In genomic region chr2:17056236-17056635, GRCh38 we compare ENCODE assay signal across 16 cellular contexts.
DNase-seq lines count a peak whose midpoint lies in the region; ATAC-seq, FAIRE-seq and TF ChIP-seq lines count a peak whose summit lies in the region.
"Had no signal": no experiment of that assay in that cellular context is flagged by ENCODE, and none has a peak within 500 bp of the region (broad histone marks: within the 10 kb centered on the region; RNA-seq: fewer than 3 reads in every experiment).

No MANE protein-coding gene starts in this region.

- CTCF ChIA-PET in H1 (lab: Charles Lee; ENCODE audit: partially characterized antibody) = interaction anchor here (1.3 to 1.4 kb wide), 2 partner anchors 31 to 280 kb away, joined by 3 read pairs; no protein-coding TSS in a partner anchor

- no peaks in the 10 kb centered on the region for H3K79me1 ChIP-seq in H1 (ENCODE audit: low read depth, low read length)

- no peak for TF ChIP-seq CTCF in OCI-LY3 (IDR thresholded peaks at IDR 0.05; ENCODE audit: low read depth, low read length)
- no peak for TF ChIP-seq CTCF in H1 (IDR thresholded peaks at IDR 0.05; ENCODE audit: control extremely low read depth in 1 of 3, insufficient read depth in 1 of 3, low read depth in 1 of 3, low read length in 3 of 3)
- TF ChIP-seq CTCF in neural progenitor cell (IDR thresholded peaks at IDR 0.05) = no peak
- no peak for TF ChIP-seq CTCF in natural killer cell (IDR thresholded peaks at IDR 0.05)

- TF ChIP-seq RAD21 in H1 (IDR thresholded peaks at IDR 0.05 in 1 of 2, conservative IDR thresholded peaks at IDR 0.05 in 1 of 2; ENCODE audit: low read depth in 2 of 2, low read length in 2 of 2) = no peak

- H3K23ac ChIP-seq in H1 (ENCODE audit: insufficient read length) = no peak overlapping the region

- H2AK5ac ChIP-seq in H1 (ENCODE audit: low read depth, low read length) = no peak overlapping the region

- H2BK120ac ChIP-seq in H1 (replicated peaks; ENCODE audit: low read depth, low read length) = no peak overlapping the region

- H3K4me2 ChIP-seq in OCI-LY3 (ENCODE audit: low read length) (peak overlapping the region; percentile 66; the same call in 1 of the 2 replicates), H1 (ENCODE audit: insufficient read depth in 1 of 2, low read depth in 2 of 2, low read length in 2 of 2) (no peak overlapping the region), neural progenitor cell (no peak overlapping the region)
- H3K4me2 ChIP-seq: BLaER1 had no signal

- no peak overlapping the region for H4K5ac ChIP-seq in H1 (ENCODE audit: insufficient read length, low read depth, low read length)

- no peak overlapping the region for H4K91ac ChIP-seq in H1 (replicated peaks; ENCODE audit: insufficient read length, low read length)

- POLR2A ChIA-PET in H1 (lab: Charles Lee; ENCODE audit: partially characterized antibody) = no interaction called here

- H3K9ac ChIP-seq in OCI-LY3 (ENCODE audit: low read length) = no peak overlapping the region
- no peak overlapping the region for H3K9ac ChIP-seq in H1 (replicated peaks in 1 of 4; ENCODE audit: extremely low read depth in 1 of 4, low read depth in 3 of 4, low read length in 3 of 4)
- H3K9ac ChIP-seq in neural progenitor cell = no peak overlapping the region
- H3K9ac ChIP-seq: BLaER1 had no signal

- H3K14ac ChIP-seq in H1 (ENCODE audit: insufficient read length) = no peak overlapping the region

- no peak overlapping the region for H3K56ac ChIP-seq in H1 (replicated peaks; ENCODE audit: insufficient read length, low read depth, low read length)

- no peak for TF ChIP-seq POLR2A in H1 (IDR thresholded peaks at IDR 0.05; ENCODE audit: control extremely low read depth in 1 of 2, low read depth in 2 of 2, low read length in 2 of 2)

- no peaks in the 10 kb centered on the region for H4K20me1 ChIP-seq in OCI-LY3 (ENCODE audit: insufficient read depth, low read length)
- no peaks in the 10 kb centered on the region for H4K20me1 ChIP-seq in H1 (replicated peaks in 1 of 2; ENCODE audit: control insufficient read depth in 1 of 2, insufficient read depth in 2 of 2, low read length in 2 of 2)
- H4K20me1 ChIP-seq in neural progenitor cell (ENCODE audit: low read depth) = peaks cover 9% of the 10 kb centered on the region
- H4K20me1 ChIP-seq: BLaER1 had no signal

- H3F3A ChIP-seq in neural progenitor cell (ENCODE audit: low read depth) = peaks cover 26% of the 10 kb centered on the region

- H4K8ac ChIP-seq in H1 (ENCODE audit: extremely low read depth, insufficient read depth, low read length) = no peak overlapping the region

- WGBS in H1 (ENCODE audit: extremely low coverage in 1 of 2, insufficient coverage in 1 of 2, insufficient read length in 1 of 2, insufficient replicate concordance in 2 of 2, low coverage in 1 of 2, low lambda C conversion rate in 2 of 2, missing lambda C conversion rate in 1 of 2), 2 experiments = 81% methylated on average over 4 of the region's 4 CpGs; no CpG with 5 or more reads in 1 of the 2 experiments

- no peak overlapping the region for H3K27ac Mint-ChIP-seq in neural progenitor cell
- H3K27ac Mint-ChIP-seq in natural killer cell = no peak overlapping the region
- H3K27ac Mint-ChIP-seq: B cell; CD4-positive, CD25-positive, alpha-beta regulatory T cell; CD8-positive, alpha-beta T cell; H9 had no signal

- DNase-seq in H1 (ENCODE audit: low read depth in 1 of 2, low spot score in 2 of 2) = no peak
- DNase-seq in neural progenitor cell (ENCODE audit: low spot score) = no peak
- no peak for DNase-seq in activated T-cell treated with anti-CD3 and anti-CD28 coated beads, Interleukin-2, amount 50 U/mL, for 48 hours
- DNase-seq in superior temporal gyrus (ENCODE audit: extremely low spot score) = no peak
- no peak for DNase-seq in natural killer cell
- DNase-seq: Caco-2; CD4-positive, CD25-positive, alpha-beta regulatory T cell; CD8-positive, alpha-beta T cell; DMS153; H9 had no signal

- H3K27me3 Mint-ChIP-seq in neural progenitor cell (ENCODE audit: insufficient read depth, low read depth) = peaks cover 2% of the 10 kb centered on the region
- no peaks in the 10 kb centered on the region for H3K27me3 Mint-ChIP-seq in natural killer cell (ENCODE audit: low read depth in 2 of 2)
- H3K27me3 Mint-ChIP-seq: B cell; CD4-positive, CD25-positive, alpha-beta regulatory T cell had no signal

- no peak for TF ChIP-seq EP300 in H1 (IDR thresholded peaks at IDR 0.05; ENCODE audit: borderline replicate concordance in 1 of 2, low read depth in 2 of 2, low read length in 2 of 2)

- intact Hi-C loops in natural killer cell (cut with micrococcal nuclease) = no loop called here

- no peaks in the 10 kb centered on the region for H3K23me2 ChIP-seq in H1 (ENCODE audit: low read depth, low read length)

- H3K27me3 ChIP-seq in OCI-LY3 (ENCODE audit: low read depth, low read length) = no peaks in the 10 kb centered on the region
- no peaks in the 10 kb centered on the region for H3K27me3 ChIP-seq in H1 (replicated peaks in 1 of 4; ENCODE audit: control insufficient read depth in 3 of 4, extremely low read depth in 1 of 4, insufficient read depth in 3 of 4, low read length in 3 of 4)
- H3K27me3 ChIP-seq in neural progenitor cell = no peaks in the 10 kb centered on the region
- H3K27me3 ChIP-seq: BLaER1 had no signal

- no peak overlapping the region for H3K27ac ChIP-seq in OCI-LY3 (ENCODE audit: low read length)
- no peak overlapping the region for H3K27ac ChIP-seq in H1 (ENCODE audit: low read depth, low read length)
- no peak overlapping the region for H3K27ac ChIP-seq in neural progenitor cell
- H3K27ac ChIP-seq: BLaER1, C4-2B had no signal

- H3K9me3 Mint-ChIP-seq in neural progenitor cell (no peaks in the 10 kb centered on the region), natural killer cell (peaks cover 8% of the 10 kb centered on the region in 2 donors)
- H3K9me3 Mint-ChIP-seq: H9 had no signal

- no peaks in the 10 kb centered on the region for H3K79me2 ChIP-seq in OCI-LY3 (ENCODE audit: low read length)
- H3K79me2 ChIP-seq in H1 (ENCODE audit: control insufficient read depth in 1 of 2, insufficient read depth in 2 of 2, low read length in 2 of 2) = no peaks in the 10 kb centered on the region
- no peaks in the 10 kb centered on the region for H3K79me2 ChIP-seq in neural progenitor cell (ENCODE audit: low read depth)

- H3K4me3 Mint-ChIP-seq in neural progenitor cell (no peak overlapping the region), natural killer cell (no peak overlapping the region)
- H3K4me3 Mint-ChIP-seq: B cell; CD4-positive, CD25-positive, alpha-beta regulatory T cell; CD8-positive, alpha-beta T cell; H9 had no signal

- no peak overlapping the region for H2BK15ac ChIP-seq in H1 (ENCODE audit: low read length)

- H3K4me1 Mint-ChIP-seq in neural progenitor cell (peaks cover 62% of the 10 kb centered on the region), natural killer cell (no peaks in the 10 kb centered on the region)
- H3K4me1 Mint-ChIP-seq: CD4-positive, CD25-positive, alpha-beta regulatory T cell had no signal

- H3K18ac ChIP-seq in H1 (ENCODE audit: extremely low read depth, low read length) = no peak overlapping the region

- no peak overlapping the region for H2BK12ac ChIP-seq in H1 (ENCODE audit: low read depth, low read length)

- H3K36me3 ChIP-seq in OCI-LY3 (replicated peaks; ENCODE audit: low read depth, low read length) = no peaks in the 10 kb centered on the region
- H3K36me3 ChIP-seq in H1 (ENCODE audit: control insufficient read depth in 2 of 4, insufficient read depth in 4 of 4, low read length in 3 of 4) = no peaks in the 10 kb centered on the region
- no peaks in the 10 kb centered on the region for H3K36me3 ChIP-seq in neural progenitor cell
- H3K36me3 ChIP-seq: BLaER1 had no signal

- FAIRE-seq in H1 (lab: Jason Lieb, UNC) = no peak
- FAIRE-seq: GM12892 had no signal

- peaks cover 37% of the 10 kb centered on the region for H3K4me1 ChIP-seq in OCI-LY3 (ENCODE audit: low read length)
- H3K4me1 ChIP-seq in H1 (replicated peaks in 1 of 4; ENCODE audit: control insufficient read depth in 3 of 4, insufficient read depth in 4 of 4, low read length in 3 of 4) = peaks cover 4 to 16% (median 10%) of the 10 kb centered on the region in 4 experiments; a peak in 4 of 7 replicates
- H3K4me1 ChIP-seq in neural progenitor cell = peaks cover 55% of the 10 kb centered on the region
- H3K4me1 ChIP-seq: Caco-2 had no signal

- H2BK5ac ChIP-seq in H1 (ENCODE audit: low read depth, low read length) = no peak overlapping the region

- H2AFZ ChIP-seq in OCI-LY3 (ENCODE audit: low read depth, low read length) (0 out of 2 replicates have a peak overlapping the region, but pooled peaks have one; percentile 43), H1 (ENCODE audit: low read length) (peak overlapping the region; percentile 94; the same call in 1 of the 2 replicates), neural progenitor cell (replicated peaks) (peak overlapping the region; percentile 31)

- ATAC-seq in natural killer cell = no peak
- ATAC-seq: CD8-positive, alpha-beta T cell; HCT116 had no signal

- H3K4ac ChIP-seq in H1 (replicated peaks; ENCODE audit: insufficient read length, low read depth, low read length) = no peak overlapping the region

- no peak overlapping the region for H2BK20ac ChIP-seq in H1 (ENCODE audit: low read length)

- H3K9me3 ChIP-seq in OCI-LY3 (ENCODE audit: insufficient read depth, low read length) = no peaks in the 10 kb centered on the region
- no peaks in the 10 kb centered on the region for H3K9me3 ChIP-seq in H1 (ENCODE audit: insufficient read depth in 2 of 2, low read depth in 1 of 2, low read length in 1 of 2)
- no peaks in the 10 kb centered on the region for H3K9me3 ChIP-seq in neural progenitor cell (ENCODE audit: low read depth)
- H3K9me3 ChIP-seq: BLaER1, Caco-2 had no signal

- no peak overlapping the region for H3K4me3 ChIP-seq in OCI-LY3 (ENCODE audit: low read length)
- H3K4me3 ChIP-seq in H1 (ENCODE audit: extremely low read depth in 1 of 4, insufficient read depth in 2 of 4, low read depth in 3 of 4, low read length in 4 of 4) = no peak overlapping the region
- H3K4me3 ChIP-seq in neural progenitor cell = no peak overlapping the region
- H3K4me3 ChIP-seq: BLaER1 had no signal

- H3K36me3 Mint-ChIP-seq in neural progenitor cell (no peaks in the 10 kb centered on the region), natural killer cell (no peaks in the 10 kb centered on the region)
- H3K36me3 Mint-ChIP-seq: CD4-positive, CD25-positive, alpha-beta regulatory T cell; CD8-positive, alpha-beta T cell had no signal

TF ChIP-seq in H1, 55 proteins besides CTCF, POLR2A, EP300 and RAD21 (continues in another document):
- no peak for TF ChIP-seq JUND (IDR thresholded peaks at IDR 0.05; ENCODE audit: low read length)
- TF ChIP-seq, protein P1, sequence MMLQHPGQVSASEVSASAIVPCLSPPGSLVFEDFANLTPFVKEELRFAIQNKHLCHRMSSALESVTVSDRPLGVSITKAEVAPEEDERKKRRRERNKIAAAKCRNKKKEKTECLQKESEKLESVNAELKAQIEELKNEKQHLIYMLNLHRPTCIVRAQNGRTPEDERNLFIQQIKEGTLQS (IDR thresholded peaks at IDR 0.05; ENCODE audit: insufficient read depth, low read depth, low read length) = no peak
- TF ChIP-seq KDM5A (IDR thresholded peaks at IDR 0.05; ENCODE audit: low read length) = no peak
- no peak for TF ChIP-seq SIRT6 (IDR thresholded peaks at IDR 0.05; ENCODE audit: low read length)
- TF ChIP-seq RBBP5 (IDR thresholded peaks at IDR 0.05; ENCODE audit: borderline replicate concordance, low read depth, low read length) = no peak
- no peak for TF ChIP-seq CBX8 (IDR thresholded peaks at IDR 0.05; ENCODE audit: borderline replicate concordance, low read depth, low read length)

Comparison
In these comparisons a context has a peak if more than half of its experiments do, and no peak if none do; other contexts are left out.
1. H2AFZ ChIP-seq: peak in every context shown above with its lines; median percentile 94 in H1; 43 in OCI-LY3; 31 in neural progenitor cell.